1 cellular context compared by ENCODE assay signal in genomic region chr10:72136218-72136617, GRCh38.
A peak's percentile ranks its signal among the peaks of the same experiment; 100 is the strongest.
TF ChIP-seq lines count a peak whose summit lies in the region.

No MANE protein-coding gene starts in this region.

TF ChIP-seq in A549, 52 proteins besides CTCF, POLR2A, EP300 and RAD21:
- peak; percentile 85 for TF ChIP-seq MAFK (IDR thresholded peaks at IDR 0.05; ENCODE audit: partially characterized antibody)
